ENCODE assay signal across 8 cellular contexts in genomic region chr9:98263482-98264357, GRCh38. TPM values are rescaled to one million over a fixed set of nuclear protein-coding genes. Genes with fewer than 3 reads are reported as not detected.
A peak's percentile ranks its signal among the peaks of the same experiment; 100 is the strongest.
DNase-seq lines count a peak whose midpoint lies in the region; ATAC-seq and TF ChIP-seq lines count a peak whose summit lies in the region.

No MANE protein-coding gene starts in this region.

- no peak overlapping the region for H3K4me3 Mint-ChIP-seq in activated CD8-positive, alpha-beta memory T cell treated with anti-CD3 and anti-CD28 coated beads, Interleukin-2, amount 10 ng/mL, durations not matched to agents 7 days and 5 days

- TF ChIP-seq CTCF in epithelial cell of esophagus (IDR thresholded peaks at IDR 0.05; ENCODE audit: insufficient read depth, low read depth, low read length, missing control alignments) = peak; percentile 100

- CTCF ChIA-PET in activated CD8-positive, alpha-beta memory T cell treated with anti-CD3 and anti-CD28 coated beads, Interleukin-2, amount 10 ng/mL, durations not matched to agents 7 days and 5 days (lab: Charles Lee) = interaction anchor here (0.6 to 2.8 kb wide), 20 partner anchors 10 to 373 kb away, joined by 3 to 16 read pairs (median 4); partner anchors contain the start of gene TRIM14

- peaks cover 5% of the 10 kb centered on the region for H3K4me1 Mint-ChIP-seq in activated CD8-positive, alpha-beta memory T cell treated with anti-CD3 and anti-CD28 coated beads, Interleukin-2, amount 10 ng/mL, durations not matched to agents 7 days and 5 days

- DNase-seq in Ammon's horn (ENCODE audit: low spot score) = peak; percentile 93
- peak; percentile 65 for DNase-seq in GM19240 (ENCODE audit: insufficient read length, low spot score)
- peak; percentile 69 for DNase-seq in HT1080 (ENCODE audit: low read depth)
- DNase-seq in NOMO-1 treated with dmso at 0.1 percent for 144 hours (lab: John Stamatoyannopoulos, UW; ENCODE audit: unreplicated experiment) = peak; percentile 83
- peak; percentile 92 for DNase-seq in activated CD8-positive, alpha-beta memory T cell treated with anti-CD3 and anti-CD28 coated beads, Interleukin-2, amount 10 ng/mL, durations not matched to agents 7 days and 5 days
- peak; percentile 82 for DNase-seq in epithelial cell of esophagus (ENCODE audit: low read depth)
- DNase-seq in myocyte (ENCODE audit: low read depth) = peak; percentile 88
- DNase-seq in stimulated activated CD8-positive, alpha-beta memory T cell treated with anti-CD3 and anti-CD28 coated beads, Interleukin-4, amount 100 ng/mL, for 48 hours = peak; percentile 86

- H3K27me3 Mint-ChIP-seq in activated CD8-positive, alpha-beta memory T cell treated with anti-CD3 and anti-CD28 coated beads, Interleukin-2, amount 10 ng/mL, durations not matched to agents 7 days and 5 days = peaks cover 16% of the 10 kb centered on the region

- no peak overlapping the region for H3K4me3 ChIP-seq in epithelial cell of esophagus (ENCODE audit: low read length)

- H3K36me3 Mint-ChIP-seq in activated CD8-positive, alpha-beta memory T cell treated with anti-CD3 and anti-CD28 coated beads, Interleukin-2, amount 10 ng/mL, durations not matched to agents 7 days and 5 days = no peaks in the 10 kb centered on the region

- H3K27ac Mint-ChIP-seq in activated CD8-positive, alpha-beta memory T cell treated with anti-CD3 and anti-CD28 coated beads, Interleukin-2, amount 10 ng/mL, durations not matched to agents 7 days and 5 days = no peak overlapping the region

- ATAC-seq in activated CD8-positive, alpha-beta memory T cell treated with anti-CD3 and anti-CD28 coated beads, Interleukin-2, amount 10 ng/mL, durations not matched to agents 7 days and 5 days = peak; percentile 100

- H3K9me3 Mint-ChIP-seq in activated CD8-positive, alpha-beta memory T cell treated with anti-CD3 and anti-CD28 coated beads, Interleukin-2, amount 10 ng/mL, durations not matched to agents 7 days and 5 days (ENCODE audit: low read depth) = no peaks in the 10 kb centered on the region

RNA-seq across cellular contexts. Expression of gene TBC1D2, which starts 8.3 kb away (rescaled TPM):
- total RNA-seq in HT1080 (2014; rRNA removed; shearing (Covaris generic)) = 36.6 and 36.9 TPM in 2 replicates
- polyA plus RNA-seq in HT1080 (2015; cell fraction: cytosol; rRNA removed) = 42.6 and 45.1 TPM in 2 replicates
- 97.8 and 105 TPM in 2 replicates for polyA plus RNA-seq in HT1080 (2015; cell fraction: nucleus; rRNA removed)
- total RNA-seq in activated CD8-positive, alpha-beta memory T cell treated with anti-CD3 and anti-CD28 coated beads, Interleukin-2, amount 10 ng/mL, durations not matched to agents 7 days and 5 days = 1 to 10 TPM; 2.7 to 5.0 TPM
- 20.2 and 25.3 TPM in 2 replicates for total RNA-seq in myocyte
- 161 TPM for polyA plus RNA-seq in myocyte (2012)
